8 cellular contexts compared by ENCODE assay signal in genomic region chr3:123201557-123202427, GRCh38. TPM values are rescaled to one million over a fixed set of nuclear protein-coding genes. Genes with fewer than 3 reads are reported as not detected.
DNase-seq lines count a peak whose midpoint lies in the region; TF ChIP-seq lines count a peak whose summit lies in the region.

TSS of gene SEC22A (plus strand) at chr3:123201943. CDS start at chr3:123209218, 7,275 bp downstream.

- intact Hi-C loops in activated naive CD4-positive, alpha-beta T cell treated with anti-CD3 and anti-CD28 coated beads for 36 hours (cut with micrococcal nuclease) = loop anchor here (1.0 to 10.0 kb wide), 14 partner anchors 134 to 1655 kb away; partner anchors contain the start of genes CCDC14, DTX3L, EAF2 and GOLGB1

- peak within 1 kb of the TSS; percentile 90 for H3K27ac ChIP-seq in suprapubic skin

- H3K9me3 ChIP-seq in suprapubic skin = no peaks in the 10 kb centered on the region

- CTCF ChIA-PET in activated naive CD4-positive, alpha-beta T cell treated with anti-CD3 and anti-CD28 coated beads for 36 hours (lab: Charles Lee) = no interaction called here

- H3K36me3 Mint-ChIP-seq in activated naive CD4-positive, alpha-beta T cell treated with anti-CD3 and anti-CD28 coated beads for 36 hours (ENCODE audit: low read depth) = peaks cover 13% of the 10 kb centered on the region

- DNase-seq in GM03348 (ENCODE audit: low spot score) (peak; percentile 97), HFF-Myc (ENCODE audit: extremely low read depth, low read depth) (peak; percentile 80), NAMALWA (ENCODE audit: low spot score) (peak; percentile 98), SK-N-DZ (ENCODE audit: low spot score) (peak; percentile 96), germinal center (ENCODE audit: low spot score) (peak; percentile 92), nucleus accumbens (lab: John Stamatoyannopoulos, UW) (peak; percentile 23 to 97 (median 88)), suprapubic skin (ENCODE audit: low spot score in 2 of 2) (peak; percentile 93 to 94)
- peak; percentile 98 for DNase-seq in activated naive CD4-positive, alpha-beta T cell treated with anti-CD3 and anti-CD28 coated beads for 36 hours

- peak within 1 kb of the TSS; percentile 95 for H3K27ac Mint-ChIP-seq in activated naive CD4-positive, alpha-beta T cell treated with anti-CD3 and anti-CD28 coated beads for 36 hours

- TF ChIP-seq CTCF in HFF-Myc (IDR thresholded peaks at IDR 0.05; ENCODE audit: low read depth, low read length, missing control alignments) = no peak
- no peak for TF ChIP-seq CTCF in suprapubic skin (IDR thresholded peaks at IDR 0.05)

- TF ChIP-seq POLR2A in suprapubic skin (IDR thresholded peaks at IDR 0.05) = peak in 1 of 2 donors; percentile 70

- peak within 1 kb of the TSS; percentile 95 for H3K4me3 Mint-ChIP-seq in activated naive CD4-positive, alpha-beta T cell treated with anti-CD3 and anti-CD28 coated beads for 36 hours

- peaks cover 27% of the 10 kb centered on the region for H3K4me1 Mint-ChIP-seq in activated naive CD4-positive, alpha-beta T cell treated with anti-CD3 and anti-CD28 coated beads for 36 hours (ENCODE audit: low read depth)

- no peak for TF ChIP-seq EP300 in suprapubic skin (IDR thresholded peaks at IDR 0.05)

- H3K4me3 ChIP-seq in HFF-Myc (replicated peaks; ENCODE audit: low read depth, low read length) (peak within 1 kb of the TSS; percentile 98), suprapubic skin (peak within 1 kb of the TSS; percentile 96)

- H3K4me1 ChIP-seq in suprapubic skin = peaks cover 15% of the 10 kb centered on the region

- H3K27me3 ChIP-seq in suprapubic skin = no peaks in the 10 kb centered on the region

- no peaks in the 10 kb centered on the region for H3K9me3 Mint-ChIP-seq in activated naive CD4-positive, alpha-beta T cell treated with anti-CD3 and anti-CD28 coated beads for 36 hours

- WGBS in suprapubic skin = under 1% methylated on average over 33 of the region's 60 CpGs

- no peaks in the 10 kb centered on the region for H3K36me3 ChIP-seq in suprapubic skin

- no peaks in the 10 kb centered on the region for H3K27me3 Mint-ChIP-seq in activated naive CD4-positive, alpha-beta T cell treated with anti-CD3 and anti-CD28 coated beads for 36 hours (ENCODE audit: low read depth)

RNA-seq across cellular contexts. Expression of gene SEC22A, which starts in this region (rescaled TPM):
- polyA plus RNA-seq in SK-N-DZ (2014; cell fraction: cytosol; rRNA removed) = 35.1 and 36.5 TPM in 2 replicates
- 18.7 and 25.2 TPM in 2 replicates for polyA plus RNA-seq in SK-N-DZ (2014; cell fraction: nucleus; rRNA removed)
- 10 to 100 TPM; 14.3 to 18.7 TPM for total RNA-seq in activated naive CD4-positive, alpha-beta T cell treated with anti-CD3 and anti-CD28 coated beads for 36 hours
- total RNA-seq in suprapubic skin = 10 to 100 TPM; 20.1 to 43.1 (median 28.7) TPM

Comparison
In these comparisons a context has a peak if more than half of its experiments do, and no peak if none do; other contexts are left out.
1. Peak in every context shown above with its lines: DNase-seq, H3K4me3 ChIP-seq and H3K27ac ChIP-seq.